In the genomic region with DNA sequence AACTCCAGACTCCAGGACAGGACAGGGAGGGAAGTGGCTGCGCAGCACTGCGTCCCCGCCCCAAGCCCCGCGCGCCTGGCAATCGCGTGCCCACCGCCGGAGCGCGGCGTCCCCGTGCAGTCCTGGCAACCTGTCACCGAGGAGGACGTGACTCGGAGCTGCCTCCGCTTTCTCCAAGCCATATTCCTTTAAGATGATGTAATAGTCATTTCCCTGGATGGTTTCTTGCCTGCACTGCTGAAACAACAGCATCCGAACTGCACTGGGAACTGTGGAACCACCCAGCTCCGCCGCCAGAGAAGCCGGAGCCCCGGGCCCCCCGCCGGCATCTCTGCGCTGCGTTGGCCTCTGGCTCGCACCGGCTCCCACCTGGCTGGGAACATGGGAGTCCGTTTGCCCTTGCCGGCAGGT, we compare ENCODE assay signal across 8 cellular contexts. TPM values are rescaled to one million over a fixed set of nuclear protein-coding genes. Genes with fewer than 3 reads are reported as not detected.
DNase-seq lines count a peak whose midpoint lies in the region; ATAC-seq and TF ChIP-seq lines count a peak whose summit lies in the region.

No MANE protein-coding gene starts in this region.

- peaks cover 21% of the 10 kb centered on the region; the same call in 1 of the 2 replicates for H3K27me3 ChIP-seq in GM23248 (replicated peaks; ENCODE audit: insufficient read depth)
- H3K27me3 ChIP-seq in sigmoid colon = peaks cover 5 to 51% (median 25%) of the 10 kb centered on the region in 3 donors

- H3K4me1 ChIP-seq in GM23248 (ENCODE audit: insufficient read depth) = peaks cover 15% of the 10 kb centered on the region
- peaks cover 0 to 16% (median 10%) of the 10 kb centered on the region in 4 donors for H3K4me1 ChIP-seq in sigmoid colon

- H3K27ac ChIP-seq in GM23248 (no peak overlapping the region), sigmoid colon (no peak overlapping the region)

- no peak for TF ChIP-seq CTCF in sigmoid colon (IDR thresholded peaks at IDR 0.05)

- 0 out of 2 replicates have a peak, but pooled peaks cover 6% of the 10 kb centered on the region for H3F3A ChIP-seq in GM23248 (ENCODE audit: insufficient read depth)

- DNase-seq in GM23248 (peak; percentile 72), SHP77 treated with DMSO at 0.1 percent for 48 hours (lab: John Stamatoyannopoulos, UW) (peak; percentile 27), Right ventricle myocardium superior (peak; percentile 46), sigmoid colon (no peak), NCI-H1436 (lab: John Stamatoyannopoulos, UW) (no peak)
- no peak for DNase-seq in NK-92 treated with Interleukin-12 subunit alpha and Interleukin-12 subunit beta, amount 100 ng/mL, for 24 hours (lab: John Stamatoyannopoulos, UW)

- no peaks in the 10 kb centered on the region for H3K79me2 ChIP-seq in GM23248 (ENCODE audit: insufficient read depth)

- peak overlapping the region; percentile 89 for H2AFZ ChIP-seq in GM23248

- H3K4me2 ChIP-seq in GM23248 (ENCODE audit: unreplicated experiment) = peak overlapping the region; percentile 87

- H3K36me3 ChIP-seq in GM23248 (ENCODE audit: low read depth) (no peaks in the 10 kb centered on the region), sigmoid colon (no peaks in the 10 kb centered on the region)

- WGBS in GM23248 (ENCODE audit: low coverage in 1 of 2, low lambda C conversion rate in 2 of 2, missing lambda C conversion rate in 2 of 2), 2 experiments = 1 to 4% methylated on average over 30 to 31 of the region's 31 CpGs
- 3% methylated on average over 31 of the region's 31 CpGs for WGBS in sigmoid colon, 2 donors

- intact Hi-C loops in Right ventricle myocardium superior (cut with DNase I) (loop anchor here (10.0 kb wide), 1 partner anchor 180 kb away; no protein-coding TSS in a partner anchor), sigmoid colon (cut with DNase I) (no loop called here)

- peak overlapping the region; percentile 48 for H3K9ac ChIP-seq in GM23248

- no peaks in the 10 kb centered on the region for H3K9me2 ChIP-seq in GM23248 (ENCODE audit: insufficient read depth)

- in situ Hi-C loops in GM23248 (cut with MboI) = loop anchor here (10.0 to 25.0 kb wide), 4 partner anchors 1140 to 1857 kb away; no protein-coding TSS in a partner anchor

- no peak for TF ChIP-seq POLR2A in sigmoid colon (IDR thresholded peaks at IDR 0.05)

- H3K4me3 ChIP-seq in GM23248 (peak overlapping the region; percentile 79), sigmoid colon (peak overlapping the region in 3 of 4 donors; percentile 3 to 25 (median 19))

- H3K9me3 ChIP-seq in GM23248 (ENCODE audit: low read depth) = no peaks in the 10 kb centered on the region
- H3K9me3 ChIP-seq in sigmoid colon = no peaks in the 10 kb centered on the region

- TF ChIP-seq EP300 in sigmoid colon (IDR thresholded peaks at IDR 0.05) = no peak

- H4K20me1 ChIP-seq in GM23248 (ENCODE audit: insufficient read depth) = no peaks in the 10 kb centered on the region

- ATAC-seq in Right ventricle myocardium superior (ENCODE audit: poor library complexity) = peak; percentile 39
- no peak for ATAC-seq in HG02885 (IDR thresholded peaks at IDR 0.05; ENCODE audit: poor library complexity, unreplicated experiment)
- no peak for ATAC-seq in GM21367 (IDR thresholded peaks at IDR 0.05; ENCODE audit: unreplicated experiment)

RNA-seq across cellular contexts. Expression of gene KCTD16, which starts 34.5 kb away (rescaled TPM):
- total RNA-seq in GM23248 (2014; rRNA removed; shearing (Covaris generic)) = 0.65 and 1.0 TPM in 2 replicates
- 0.25 and 0.34 TPM in 2 replicates for polyA plus RNA-seq in GM23248 (2016; fragmentation: Nextera tagmentation; extraction: Ambion mirVana)
- 0.03 TPM for total RNA-seq in Right ventricle myocardium superior
- total RNA-seq in sigmoid colon = under 1 TPM; under 0.01 to 0.71 (median 0.22) TPM
- polyA plus RNA-seq in sigmoid colon = under 1 TPM in 1 of 3 donors, not detected in 2; 0.04 TPM

RNA-seq across cellular contexts. Expression of gene YIPF5, which starts 34.7 kb away (rescaled TPM):
- total RNA-seq in GM23248 (2014; rRNA removed; shearing (Covaris generic)) = 174 and 201 TPM in 2 replicates
- 235 and 236 TPM in 2 replicates for polyA plus RNA-seq in GM23248 (2016; fragmentation: Nextera tagmentation; extraction: Ambion mirVana)
- total RNA-seq in Right ventricle myocardium superior = 21.3 TPM
- total RNA-seq in sigmoid colon = 10 to 100 TPM; 35.2 to 44.6 (median 39.6) TPM
- polyA plus RNA-seq in sigmoid colon = 10 to 100 TPM; 12.3 to 19.5 (median 16.8) TPM

Comparison
In these comparisons a context has a peak if more than half of its experiments do, and no peak if none do; other contexts are left out.
1. DNase-seq: peak in GM23248 (single experiment), SHP77 treated with DMSO at 0.1 percent for 48 hours (single experiment) and Right ventricle myocardium superior (single experiment); none in sigmoid colon (single experiment), NCI-H1436 (single experiment) and NK-92 treated with Interleukin-12 subunit alpha and Interleukin-12 subunit beta, amount 100 ng/mL, for 24 hours (single experiment).